In the genomic region with DNA sequence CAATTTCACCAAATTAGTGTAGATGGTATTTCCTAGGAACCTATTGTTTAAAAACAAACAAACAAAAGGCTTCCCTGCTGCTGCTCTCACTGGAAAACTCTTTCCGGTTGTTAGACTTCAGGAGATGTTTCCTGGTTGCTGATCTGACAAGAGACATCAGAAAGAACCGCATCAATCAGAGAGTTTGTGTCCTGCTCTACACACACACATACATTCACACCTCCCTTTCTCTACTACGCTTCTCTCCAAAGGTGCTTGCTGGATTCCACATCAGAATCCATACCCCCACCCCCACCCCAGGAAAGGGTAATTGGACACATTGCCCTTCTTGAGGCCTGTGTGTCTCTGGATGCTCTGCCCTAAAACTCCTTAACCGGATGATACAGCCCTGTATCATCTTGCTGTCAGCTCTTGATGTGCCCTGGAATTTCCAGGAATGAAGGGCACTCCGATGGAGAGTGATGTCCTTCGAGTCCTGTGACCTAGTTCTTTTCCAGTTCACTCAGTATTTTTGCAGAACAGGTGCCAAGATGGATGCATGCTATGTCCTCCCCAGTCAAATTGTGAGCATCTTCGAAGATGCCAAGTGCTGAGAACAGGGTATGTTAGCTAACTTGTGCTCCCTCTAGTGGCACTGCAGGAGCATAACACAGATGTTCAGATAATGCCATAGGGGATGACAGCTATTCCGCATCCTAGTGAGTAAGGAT, we compare ENCODE assay signal across 1 cellular context.
TF ChIP-seq lines count a peak whose summit lies in the region.

No MANE protein-coding gene starts in this region.

TF ChIP-seq in GM12878, 131 proteins besides CTCF, POLR2A, EP300 and RAD21 (continued from another document):
- no peak for TF ChIP-seq TAF1 (IDR thresholded peaks at IDR 0.05; ENCODE audit: borderline replicate concordance, low read depth, low read length)
- peak; percentile 99 for TF ChIP-seq SMC3 (IDR thresholded peaks at IDR 0.05; ENCODE audit: borderline replicate concordance, low read length)
- 0 out of 2 replicates have a peak, but pooled peaks have one; percentile 16 for TF ChIP-seq ZNF24 (IDR thresholded peaks at IDR 0.05)
- TF ChIP-seq ZBTB4 (CRISPR knock-in tag; IDR thresholded peaks at IDR 0.05), result no peak
- no peak for TF ChIP-seq TCF7 (IDR thresholded peaks at IDR 0.05; ENCODE audit: borderline replicate concordance)
- TF ChIP-seq POU2F2 (IDR thresholded peaks at IDR 0.05; ENCODE audit: borderline replicate concordance, low read depth, low read length), result 0 out of 3 replicates have a peak, but pooled peaks have one; percentile 35
- TF ChIP-seq, protein P1, sequence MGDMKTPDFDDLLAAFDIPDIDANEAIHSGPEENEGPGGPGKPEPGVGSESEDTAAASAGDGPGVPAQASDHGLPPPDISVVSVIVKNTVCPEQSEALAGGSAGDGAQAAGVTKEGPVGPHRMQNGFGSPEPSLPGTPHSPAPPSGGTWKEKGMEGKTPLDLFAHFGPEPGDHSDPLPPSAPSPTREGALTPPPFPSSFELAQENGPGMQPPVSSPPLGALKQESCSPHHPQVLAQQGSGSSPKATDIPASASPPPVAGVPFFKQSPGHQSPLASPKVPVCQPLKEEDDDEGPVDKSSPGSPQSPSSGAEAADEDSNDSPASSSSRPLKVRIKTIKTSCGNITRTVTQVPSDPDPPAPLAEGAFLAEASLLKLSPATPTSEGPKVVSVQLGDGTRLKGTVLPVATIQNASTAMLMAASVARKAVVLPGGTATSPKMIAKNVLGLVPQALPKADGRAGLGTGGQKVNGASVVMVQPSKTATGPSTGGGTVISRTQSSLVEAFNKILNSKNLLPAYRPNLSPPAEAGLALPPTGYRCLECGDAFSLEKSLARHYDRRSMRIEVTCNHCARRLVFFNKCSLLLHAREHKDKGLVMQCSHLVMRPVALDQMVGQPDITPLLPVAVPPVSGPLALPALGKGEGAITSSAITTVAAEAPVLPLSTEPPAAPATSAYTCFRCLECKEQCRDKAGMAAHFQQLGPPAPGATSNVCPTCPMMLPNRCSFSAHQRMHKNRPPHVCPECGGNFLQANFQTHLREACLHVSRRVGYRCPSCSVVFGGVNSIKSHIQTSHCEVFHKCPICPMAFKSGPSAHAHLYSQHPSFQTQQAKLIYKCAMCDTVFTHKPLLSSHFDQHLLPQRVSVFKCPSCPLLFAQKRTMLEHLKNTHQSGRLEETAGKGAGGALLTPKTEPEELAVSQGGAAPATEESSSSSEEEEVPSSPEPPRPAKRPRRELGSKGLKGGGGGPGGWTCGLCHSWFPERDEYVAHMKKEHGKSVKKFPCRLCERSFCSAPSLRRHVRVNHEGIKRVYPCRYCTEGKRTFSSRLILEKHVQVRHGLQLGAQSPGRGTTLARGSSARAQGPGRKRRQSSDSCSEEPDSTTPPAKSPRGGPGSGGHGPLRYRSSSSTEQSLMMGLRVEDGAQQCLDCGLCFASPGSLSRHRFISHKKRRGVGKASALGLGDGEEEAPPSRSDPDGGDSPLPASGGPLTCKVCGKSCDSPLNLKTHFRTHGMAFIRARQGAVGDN (IDR thresholded peaks at IDR 0.05), result peak; percentile 42; the same call in 1 of the 2 replicates
